Comparison of ENCODE assay signal across 13 cellular contexts in genomic region chr11:75174348-75174747, GRCh38.
DNase-seq lines count a peak whose midpoint lies in the region; ATAC-seq and TF ChIP-seq lines count a peak whose summit lies in the region.
"Had no signal": no experiment of that assay in that cellular context is flagged by ENCODE, and none has a peak within 500 bp of the region (broad histone marks: within the 10 kb centered on the region; RNA-seq: fewer than 3 reads in every experiment).

No MANE protein-coding gene starts in this region.

- H4K20me1 ChIP-seq in Loucy (ENCODE audit: insufficient read depth, low read length, poor library complexity, severe bottlenecking) = no peaks in the 10 kb centered on the region

- DNase-seq in Ammon's horn (ENCODE audit: low spot score) = peak; percentile 38
- no peak for DNase-seq in DMS153 (lab: John Stamatoyannopoulos, UW)
- DNase-seq in HuH-7.5 (ENCODE audit: low spot score) = no peak
- DNase-seq in 8988T = no peak
- DNase-seq: activated T-cell treated with anti-CD3 and anti-CD28 coated beads for 4 hours, DMS79 treated with DMSO at 0.1 percent for 48 hours, NCI-H187 treated with DMSO at 0.1 percent for 48 hours, SHP77 had no signal

- H3K4me1 Mint-ChIP-seq in dendritic cell treated with granulocyte-macrophage colony-stimulating factor and Interleukin-4, amounts not matched to agents 40 ng/mL and 50 ng/mL, for 4 days (ENCODE audit: low read depth) = peaks cover 87% of the 10 kb centered on the region

- H3K36me3 Mint-ChIP-seq in dendritic cell treated with granulocyte-macrophage colony-stimulating factor and Interleukin-4, amounts not matched to agents 40 ng/mL and 50 ng/mL, for 4 days (ENCODE audit: low read depth) = peaks cover 99% of the 10 kb centered on the region

- H3F3A ChIP-seq in Loucy (ENCODE audit: low read depth) = no peaks in the 10 kb centered on the region

- no peaks in the 10 kb centered on the region for H3K36me3 ChIP-seq in Loucy (ENCODE audit: insufficient read depth, low read length)
- peaks cover 0 to 9% of the 10 kb centered on the region in 2 donors for H3K36me3 ChIP-seq in muscle layer of duodenum (ENCODE audit: control insufficient read depth in 1 of 2, insufficient read depth in 2 of 2, low read length in 2 of 2)
- H3K36me3 ChIP-seq: ovary had no signal

- no peak for TF ChIP-seq CTCF in Loucy (conservative IDR thresholded peaks at IDR 0.05; ENCODE audit: low read length)

- no peak for ATAC-seq in GM21360 (IDR thresholded peaks at IDR 0.05; ENCODE audit: unreplicated experiment)

- H3K4me3 ChIP-seq in Loucy (ENCODE audit: low read length, poor library complexity, severe bottlenecking) (no peak overlapping the region), muscle layer of duodenum (ENCODE audit: low read depth in 1 of 2, low read length in 2 of 2) (no peak overlapping the region)
- H3K4me3 ChIP-seq: ovary had no signal

- intact Hi-C loops in dendritic cell treated with granulocyte-macrophage colony-stimulating factor and Interleukin-4, amounts not matched to agents 40 ng/mL and 50 ng/mL, for 4 days (cut with micrococcal nuclease) = loop anchor here (2.0 kb wide), 1 partner anchor 26 kb away; no protein-coding TSS in a partner anchor

- no peaks in the 10 kb centered on the region for H3K79me2 ChIP-seq in Loucy (ENCODE audit: insufficient read depth, low read length)

- peak overlapping the region; percentile 32 for H3K4me3 Mint-ChIP-seq in dendritic cell treated with granulocyte-macrophage colony-stimulating factor and Interleukin-4, amounts not matched to agents 40 ng/mL and 50 ng/mL, for 4 days

- no peaks in the 10 kb centered on the region for H3K27me3 ChIP-seq in Loucy (ENCODE audit: insufficient read depth, low read length, poor library complexity, severe bottlenecking)
- no peaks in the 10 kb centered on the region for H3K27me3 ChIP-seq in muscle layer of duodenum (ENCODE audit: low read depth, low read length)
- H3K27me3 ChIP-seq: ovary had no signal

- no peaks in the 10 kb centered on the region for H3K4me1 ChIP-seq in Loucy (ENCODE audit: insufficient read depth, low read length, poor library complexity, severe bottlenecking)
- H3K4me1 ChIP-seq in muscle layer of duodenum (ENCODE audit: control insufficient read depth in 1 of 2, insufficient read depth in 2 of 2, low read length in 2 of 2) = peaks cover 7 to 10% of the 10 kb centered on the region in 2 donors

- no peak overlapping the region for H3K9ac ChIP-seq in Loucy (ENCODE audit: low read depth, low read length, poor library complexity, severe bottlenecking)

- H2AFZ ChIP-seq in Loucy (ENCODE audit: low read length) = peak overlapping the region; percentile 73; the same call in 1 of the 2 replicates

- no peaks in the 10 kb centered on the region for H3K9me3 Mint-ChIP-seq in dendritic cell treated with granulocyte-macrophage colony-stimulating factor and Interleukin-4, amounts not matched to agents 40 ng/mL and 50 ng/mL, for 4 days

- H3K9me3 ChIP-seq in Loucy (ENCODE audit: insufficient read depth, low read depth, low read length) (no peaks in the 10 kb centered on the region), muscle layer of duodenum (ENCODE audit: control insufficient read depth in 1 of 2, low read length in 2 of 2) (no peaks in the 10 kb centered on the region)
- H3K9me3 ChIP-seq: ovary had no signal

- H3K27ac ChIP-seq in muscle layer of duodenum (ENCODE audit: low read length) = peak overlapping the region; percentile 30
- H3K27ac ChIP-seq: ovary had no signal

- H3K9me2 ChIP-seq in Loucy (replicated peaks; ENCODE audit: low read depth, low read length) = no peaks in the 10 kb centered on the region

- peak overlapping the region; percentile 91 for H3K27ac Mint-ChIP-seq in dendritic cell treated with granulocyte-macrophage colony-stimulating factor and Interleukin-4, amounts not matched to agents 40 ng/mL and 50 ng/mL, for 4 days

- no peaks in the 10 kb centered on the region for H3K27me3 Mint-ChIP-seq in dendritic cell treated with granulocyte-macrophage colony-stimulating factor and Interleukin-4, amounts not matched to agents 40 ng/mL and 50 ng/mL, for 4 days

- H3K4me2 ChIP-seq in Loucy (ENCODE audit: low read depth, low read length, poor library complexity, severe bottlenecking) = peak overlapping the region; percentile 13
